In the genomic region with DNA sequence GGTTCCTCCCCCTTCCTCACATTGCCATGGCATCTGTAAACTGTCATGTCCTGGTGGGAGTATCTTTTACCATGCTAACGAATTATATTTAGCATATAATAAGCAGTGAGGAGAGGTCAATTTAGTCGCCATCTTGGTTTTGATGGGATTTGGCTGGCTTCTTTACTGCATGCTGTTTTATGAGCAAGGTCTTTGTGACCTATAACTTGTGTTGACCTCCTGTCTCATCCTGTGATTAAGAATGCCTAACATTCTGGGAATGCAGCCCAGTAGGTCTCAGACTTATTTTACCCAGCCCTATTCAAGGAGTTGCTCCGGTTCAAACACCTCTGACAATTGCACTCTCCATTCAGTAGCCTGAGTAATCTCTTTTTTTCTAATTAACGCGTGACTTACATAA, we compare ENCODE assay signal across 13 cellular contexts. TPM values are rescaled to one million over a fixed set of nuclear protein-coding genes. Genes with fewer than 3 reads are reported as not detected.
DNase-seq lines count a peak whose midpoint lies in the region; ATAC-seq, FAIRE-seq and TF ChIP-seq lines count a peak whose summit lies in the region.
"Had no signal": no experiment of that assay in that cellular context is flagged by ENCODE, and none has a peak within 500 bp of the region (broad histone marks: within the 10 kb centered on the region; RNA-seq: fewer than 3 reads in every experiment).

No MANE protein-coding gene starts in this region.

- intact Hi-C loops in HCT116 (cut with micrococcal nuclease) (no loop called here), mucosa of descending colon (cut with DNase I, micrococcal nuclease) (no loop called here)
- intact Hi-C loops in CD8-positive, alpha-beta T cell (cut with DNase I, micrococcal nuclease): loop anchor here (10.0 kb wide), 1 partner anchor 1049 kb away; the partner anchor contains the start of gene ACVR1B (in 2 of the 2)

- peaks cover 15% of the 10 kb centered on the region for H3K27me3 Mint-ChIP-seq in CD8-positive, alpha-beta T cell (ENCODE audit: low read depth)

- DNase-seq in A549 (ENCODE audit: low read depth in 1 of 2, low spot score in 1 of 2) (peak in 1 of 2 experiments; percentile 47), HCT116 (ENCODE audit: low read depth, low spot score) (no peak), adipocyte (ENCODE audit: low read depth) (no peak), mucosa of descending colon (no peak), DMS79 treated with DMSO at 0.1 percent for 48 hours (lab: John Stamatoyannopoulos, UW) (no peak)
- DNase-seq in CD8-positive, alpha-beta T cell: no peak
- DNase-seq: dermis blood vessel endothelial cell; hippocampal formation; MM.1S; stimulated activated CD4-positive, alpha-beta T cell treated with anti-CD3 and anti-CD28 coated beads, Interleukin-4, amount 100 ng/mL, for 1 hour had no signal

- peaks cover 31% of the 10 kb centered on the region for H3K4me1 Mint-ChIP-seq in CD8-positive, alpha-beta T cell (ENCODE audit: low read depth)

- peaks cover 29% of the 10 kb centered on the region for H3K4me1 ChIP-seq in A549
- peaks cover 18 to 34% of the 10 kb centered on the region in 2 experiments for H3K4me1 ChIP-seq in HCT116 (ENCODE audit: control insufficient read depth in 1 of 2, insufficient read depth in 2 of 2, low read length in 2 of 2)
- peaks cover 37% of the 10 kb centered on the region for H3K4me1 ChIP-seq in adipocyte (ENCODE audit: control insufficient read depth, insufficient read depth, low read length)
- H3K4me1 ChIP-seq in iPS-20b (ENCODE audit: insufficient read depth, low read length): peaks cover 22% of the 10 kb centered on the region; the same call in 1 of the 2 replicates
- H3K4me1 ChIP-seq in mucosa of descending colon (ENCODE audit: low read depth): peaks cover 20% of the 10 kb centered on the region
- H3K4me1 ChIP-seq in CD8-positive, alpha-beta T cell (ENCODE audit: insufficient read depth, low read length): peaks cover 30% of the 10 kb centered on the region

- H3K27ac Mint-ChIP-seq in CD8-positive, alpha-beta T cell: no peak overlapping the region

- no peak for ATAC-seq in A549
- ATAC-seq in HCT116: no peak
- no peak for ATAC-seq in mucosa of descending colon
- ATAC-seq in HG02970 (IDR thresholded peaks at IDR 0.05; ENCODE audit: low FRiP score, unreplicated experiment): no peak
- no peak for ATAC-seq in CD8-positive, alpha-beta T cell

- H3K9me2 ChIP-seq in HCT116 (ENCODE audit: insufficient read depth): no peaks in the 10 kb centered on the region

- RAD21 ChIA-PET in HCT116 (lab: Charles Lee; ENCODE audit: low non-redundant PET in 1 of 2, low total read pairs in 2 of 2, uncharacterized antibody in 2 of 2, unreplicated experiment in 2 of 2): no interaction called here

- H3K27ac ChIP-seq in A549: peak overlapping the region; percentile 93 to 95; a peak in 4 of 6 replicates
- no peak overlapping the region; the same call in 1 of the 2 replicates for H3K27ac ChIP-seq in HCT116 (ENCODE audit: low read depth, low read length)
- peak overlapping the region; percentile 33 for H3K27ac ChIP-seq in iPS-20b (ENCODE audit: low read length)
- no peak overlapping the region for H3K27ac ChIP-seq in CD8-positive, alpha-beta T cell (ENCODE audit: low read depth, low read length)
- H3K27ac ChIP-seq: C4-2B had no signal

- POLR2A ChIA-PET in A549 (lab: Yijun Ruan, JAX) (no interaction called here), HCT116 (lab: Charles Lee) (no interaction called here)
- POLR2A ChIA-PET in CD8-positive, alpha-beta T cell (lab: Charles Lee): no interaction called here

- H3K4me3 ChIP-seq in A549 (no peak overlapping the region), HCT116 (replicated peaks in 1 of 2; ENCODE audit: low read depth in 1 of 2, low read length in 2 of 2) (no peak overlapping the region), adipocyte (ENCODE audit: low read length) (peak overlapping the region; percentile 99), iPS-20b (ENCODE audit: low read length) (peak overlapping the region; percentile 94), mucosa of descending colon (no peak overlapping the region)
- H3K4me3 ChIP-seq in CD8-positive, alpha-beta T cell (ENCODE audit: low read depth, low read length): no peak overlapping the region

- TF ChIP-seq RAD21 in A549 (conservative IDR thresholded peaks at IDR 0.05 in 1 of 2, IDR thresholded peaks at IDR 0.05 in 1 of 2) (no peak), HCT116 (IDR thresholded peaks at IDR 0.05; ENCODE audit: low read depth) (no peak)

- CTCF ChIA-PET in A549 (lab: Yijun Ruan, JAX) (interaction anchor here (1.3 to 3.9 kb wide), 2 partner anchors 17 to 24 kb away, joined by 5 to 32 read pairs; no protein-coding TSS in a partner anchor), HCT116 (lab: Charles Lee) (no interaction called here)
- CTCF ChIA-PET in CD8-positive, alpha-beta T cell (lab: Charles Lee): interaction anchor here (2.5 kb wide), 1 partner anchor 119 kb away, joined by 7 read pairs; no protein-coding TSS in a partner anchor

- TF ChIP-seq CTCF in A549 (IDR thresholded peaks at IDR 0.05): no peak
- no peak for TF ChIP-seq CTCF in HCT116 (IDR thresholded peaks at IDR 0.05 in 2 of 3, conservative IDR thresholded peaks at IDR 0.05 in 1 of 3; ENCODE audit: borderline replicate concordance in 1 of 3, insufficient read depth in 1 of 3, low read depth in 2 of 3, low read length in 2 of 3)
- no peak for TF ChIP-seq CTCF in mucosa of descending colon (IDR thresholded peaks at IDR 0.05)
- no peak for TF ChIP-seq CTCF in CD8-positive, alpha-beta T cell (IDR thresholded peaks at IDR 0.05)

- H3K36me3 Mint-ChIP-seq in CD8-positive, alpha-beta T cell: peaks cover 17% of the 10 kb centered on the region

- peaks cover 2 to 18% of the 10 kb centered on the region in 2 experiments; a peak in 3 of 4 replicates for H3K36me3 ChIP-seq in HCT116 (ENCODE audit: control insufficient read depth in 1 of 2, insufficient read depth in 2 of 2, low read length in 2 of 2)
- peaks cover 5% of the 10 kb centered on the region for H3K36me3 ChIP-seq in adipocyte (ENCODE audit: control insufficient read depth, insufficient read depth, low read length, severe bottlenecking)
- H3K36me3 ChIP-seq in iPS-20b (ENCODE audit: insufficient read depth, low read depth, low read length): peaks cover 19% of the 10 kb centered on the region
- no peaks in the 10 kb centered on the region for H3K36me3 ChIP-seq in mucosa of descending colon (ENCODE audit: low read depth)
- H3K36me3 ChIP-seq in CD8-positive, alpha-beta T cell (ENCODE audit: insufficient read depth, low read length): no peaks in the 10 kb centered on the region

- H3K27me3 ChIP-seq in HCT116 (ENCODE audit: insufficient read depth, low read length) (no peaks in the 10 kb centered on the region), adipocyte (replicated peaks; ENCODE audit: control insufficient read depth, insufficient read depth, low read length) (no peaks in the 10 kb centered on the region), iPS-20b (ENCODE audit: insufficient read depth, low read length) (no peaks in the 10 kb centered on the region; the same call in 1 of the 2 replicates)
- H3K27me3 ChIP-seq in CD8-positive, alpha-beta T cell (ENCODE audit: insufficient read depth, low read length): no peaks in the 10 kb centered on the region

- no peak overlapping the region for H3K4me3 Mint-ChIP-seq in CD8-positive, alpha-beta T cell

- FAIRE-seq in A549 (lab: Jason Lieb, UNC): no peak

- TF ChIP-seq EP300 in A549 (IDR thresholded peaks at IDR 0.05): no peak

- H4K20me1 ChIP-seq in HCT116 (ENCODE audit: insufficient read depth): peaks cover 5% of the 10 kb centered on the region; the same call in 1 of the 2 replicates

- no peak overlapping the region for H2AFZ ChIP-seq in HCT116 (ENCODE audit: low read depth, low read length, poor library complexity, severe bottlenecking)

- WGBS in A549 (ENCODE audit: missing lambda C conversion rate): 76% methylated on average over 5 of the region's 5 CpGs

- no peak overlapping the region for H3K9ac ChIP-seq in HCT116 (ENCODE audit: low read length)
- peak overlapping the region; percentile 98 for H3K9ac ChIP-seq in adipocyte (ENCODE audit: low read length)
- peak overlapping the region; percentile 90; the same call in 1 of the 2 replicates for H3K9ac ChIP-seq in iPS-20b (ENCODE audit: low read depth, low read length)

- H3K79me2 ChIP-seq in HCT116 (ENCODE audit: insufficient read depth, low read length): peaks cover 39% of the 10 kb centered on the region

- H3K9me3 Mint-ChIP-seq in CD8-positive, alpha-beta T cell: no peaks in the 10 kb centered on the region

- BruUV-seq in HCT116 (replicated peaks; lab: Mats Ljungman, UMichigan): no TSS peak

- TF ChIP-seq POLR2A in A549 (IDR thresholded peaks at IDR 0.05; ENCODE audit: low read length) (no peak), HCT116 (IDR thresholded peaks at IDR 0.05; ENCODE audit: borderline replicate concordance, extremely low read depth, insufficient read depth, insufficient read length) (no peak)

- H3K4me2 ChIP-seq in A549 (peak overlapping the region; percentile 88), HCT116 (ENCODE audit: low read length) (peak overlapping the region; percentile 78)

- H3K9me3 ChIP-seq in A549: no peaks in the 10 kb centered on the region
- no peaks in the 10 kb centered on the region for H3K9me3 ChIP-seq in HCT116 (ENCODE audit: control insufficient read depth in 1 of 2, insufficient read depth in 1 of 2, low read depth in 1 of 2, low read length in 2 of 2)
- H3K9me3 ChIP-seq in adipocyte (ENCODE audit: control insufficient read depth, low read length): no peaks in the 10 kb centered on the region
- H3K9me3 ChIP-seq in iPS-20b (ENCODE audit: insufficient read depth, low read depth, low read length): no peaks in the 10 kb centered on the region
- H3K9me3 ChIP-seq in mucosa of descending colon: no peaks in the 10 kb centered on the region
- H3K9me3 ChIP-seq in CD8-positive, alpha-beta T cell (ENCODE audit: low read length): no peaks in the 10 kb centered on the region

RNA-seq across cellular contexts. Expression of gene EIF4B, which starts 2.1 kb away (rescaled TPM):
- polyA plus RNA-seq in A549 (2011; rRNA removed): 577 and 650 TPM in 2 replicates
- polyA plus RNA-seq in A549 (2012; cell fraction: cytosol; rRNA removed): 209 and 256 TPM in 2 replicates
- 167 and 231 TPM in 2 replicates for polyA plus RNA-seq in A549 (2012; cell fraction: nucleus; rRNA removed)
- polyA plus RNA-seq in A549 (2017; fragmentation: RNase III; extraction: RNeasy Plus Mini Kit Qiagen cat#74134 plus additional on column Dnase treatment): 363 to 377 TPM (median 375 TPM) in 3 replicates
- 707 and 843 TPM in 2 replicates for polyA minus RNA-seq in A549 (2011; rRNA and poly(A)+ RNA removed)
- total RNA-seq in HCT116 (2021; ENCODE audit: unreplicated experiment): 809 TPM
- polyA plus RNA-seq in HCT116 (2012): 589 and 640 TPM in 2 replicates
- total RNA-seq in mucosa of descending colon: 100 to 1,000 TPM; 341 to 535 (median 345) TPM
- total RNA-seq in CD8-positive, alpha-beta T cell: 100 to 1,000 TPM; 709 to 741 TPM

RNA-seq across cellular contexts. Expression of gene TNS2, which starts 45.7 kb away (rescaled TPM):
- polyA plus RNA-seq in A549 (2011; rRNA removed) (11.5 and 12.4 TPM in 2 replicates), A549 (2017; fragmentation: RNase III; extraction: RNeasy Plus Mini Kit Qiagen cat#74134 plus additional on column Dnase treatment) (13.5 to 15.8 TPM (median 15.3 TPM) in 3 replicates)
- 19.4 and 27.2 TPM in 2 replicates for polyA plus RNA-seq in A549 (2012; cell fraction: cytosol; rRNA removed)
- 72.7 and 109 TPM in 2 replicates for polyA plus RNA-seq in A549 (2012; cell fraction: nucleus; rRNA removed)
- 36.0 and 44.8 TPM in 2 replicates for polyA minus RNA-seq in A549 (2011; rRNA and poly(A)+ RNA removed)
- total RNA-seq in HCT116 (2021; ENCODE audit: unreplicated experiment) (25.7 TPM), mucosa of descending colon (100 to 1,000 TPM in 1 of 3 donors, 10 to 100 TPM in 2; 22.6 to 119 (median 51.9) TPM)
- 16.3 and 17.3 TPM in 2 replicates for polyA plus RNA-seq in HCT116 (2012)
- 1 to 10 TPM; 2.5 to 3.2 TPM for total RNA-seq in CD8-positive, alpha-beta T cell

RNA-seq across cellular contexts. Expression of gene KRT18, which starts 55.3 kb away (rescaled TPM):
- polyA plus RNA-seq in A549 (2011; rRNA removed): 2,476 and 2,635 TPM in 2 replicates
- 2,127 and 2,527 TPM in 2 replicates for polyA plus RNA-seq in A549 (2012; cell fraction: cytosol; rRNA removed)
- polyA plus RNA-seq in A549 (2012; cell fraction: nucleus; rRNA removed): 3,075 and 3,600 TPM in 2 replicates
- polyA plus RNA-seq in A549 (2017; fragmentation: RNase III; extraction: RNeasy Plus Mini Kit Qiagen cat#74134 plus additional on column Dnase treatment): 2,534 to 2,941 TPM (median 2,752 TPM) in 3 replicates
- 2,971 and 3,475 TPM in 2 replicates for polyA minus RNA-seq in A549 (2011; rRNA and poly(A)+ RNA removed)
- total RNA-seq in HCT116 (2021; ENCODE audit: unreplicated experiment): 1,229 TPM
- polyA plus RNA-seq in HCT116 (2012): 1,596 and 1,648 TPM in 2 replicates
- total RNA-seq in mucosa of descending colon: 1,000 to 10,000 TPM in 1 of 3 donors, 100 to 1,000 TPM in 2; 296 to 1,063 (median 953) TPM
- 1 to 10 TPM; 3.5 to 4.2 TPM for total RNA-seq in CD8-positive, alpha-beta T cell

Comparison
In these comparisons a context has a peak if more than half of its experiments do, and no peak if none do; other contexts are left out.
1. H3K27ac ChIP-seq: peak in A549 (2 of 2) and iPS-20b (single experiment); none in HCT116 (single experiment) and CD8-positive, alpha-beta T cell (single experiment).
2. H3K4me3 ChIP-seq: peak in adipocyte (single experiment) and iPS-20b (single experiment); none in A549 (single experiment), HCT116 (0 of 2), mucosa of descending colon (single experiment) and CD8-positive, alpha-beta T cell (single experiment).
3. RNA of gene KRT18, which starts 55.3 kb away (total RNA-seq): 1,229 TPM in HCT116 (single experiment) and 296 to 1,063 TPM in mucosa of descending colon; 3.5 to 4.2 TPM in CD8-positive, alpha-beta T cell; every median in the first group is over 10 times any median in the second.
4. intact Hi-C loops: an anchor here in CD8-positive, alpha-beta T cell (10.0 kb wide); none called in HCT116 and mucosa of descending colon.